In the genomic region with DNA sequence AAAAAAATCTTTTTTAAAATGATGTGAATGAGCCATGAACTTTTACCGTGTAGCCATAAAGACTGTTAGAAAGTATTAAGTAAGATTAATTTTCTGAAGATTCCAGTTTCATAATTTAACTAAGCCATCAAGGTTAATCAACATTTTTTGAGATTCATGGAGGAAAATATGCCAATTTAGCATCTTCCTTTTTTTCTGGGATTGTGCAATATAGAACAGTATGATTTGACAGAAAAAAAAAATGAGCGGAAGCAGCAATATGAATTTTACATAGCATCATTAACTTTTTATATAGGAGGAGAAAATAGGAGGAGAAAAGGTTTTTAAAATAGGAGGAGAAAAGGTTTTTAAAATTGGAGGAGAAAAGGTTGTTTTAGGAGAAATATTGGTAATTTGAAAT, we compare ENCODE assay signal across 32 cellular contexts.
DNase-seq lines count a peak whose midpoint lies in the region; ATAC-seq, FAIRE-seq and TF ChIP-seq lines count a peak whose summit lies in the region.
"Had no signal": no experiment of that assay in that cellular context is flagged by ENCODE, and none has a peak within 500 bp of the region (broad histone marks: within the 10 kb centered on the region; RNA-seq: fewer than 3 reads in every experiment).

No MANE protein-coding gene starts in this region.

- TF ChIP-seq EP300 in HepG2 (IDR thresholded peaks at IDR 0.05; ENCODE audit: low read depth in 2 of 2, low read length in 2 of 2) (no peak), HepG2 (CRISPR knock-in tag; IDR thresholded peaks at IDR 0.05; ENCODE audit: borderline replicate concordance) (no peak), K562 (IDR thresholded peaks at IDR 0.05; ENCODE audit: low read length) (no peak)

- no peak overlapping the region for H3K9ac ChIP-seq in HepG2 (ENCODE audit: insufficient read depth, low read depth, low read length)
- no peak overlapping the region for H3K9ac ChIP-seq in IMR-90 (ENCODE audit: low read depth, low read length)
- H3K9ac ChIP-seq in K562 (ENCODE audit: insufficient read depth in 1 of 2, low read depth in 2 of 2, low read length in 2 of 2): no peak overlapping the region
- H3K9ac ChIP-seq: BLaER1; BLaER1 treated with 17β-estradiol and CSF1 and Interleukin-3, amounts not matched to agents 10 nM and 100 nM had no signal

- FAIRE-seq in HepG2 (lab: Jason Lieb, UNC): no peak
- no peak for FAIRE-seq in K562 (lab: Jason Lieb, UNC)
- FAIRE-seq: A549, D721Med had no signal

- no peak overlapping the region for H2BK5ac ChIP-seq in IMR-90 (ENCODE audit: low read depth, low read length, poor library complexity, severe bottlenecking)

- no peak overlapping the region for H3K14ac ChIP-seq in IMR-90 (replicated peaks; ENCODE audit: low read depth, low read length)

- H3K79me1 ChIP-seq in IMR-90 (ENCODE audit: low read depth in 1 of 2, low read length in 2 of 2): no peaks in the 10 kb centered on the region

- DNase-seq in HepG2 (ENCODE audit: low spot score) (no peak), right lobe of liver (no peak), IMR-90 (no peak), K562 (ENCODE audit: extremely low read depth in 1 of 4, low spot score in 3 of 4) (no peak), NCI-H1417 treated with DMSO at 0.1 percent for 48 hours (lab: John Stamatoyannopoulos, UW) (no peak), DMS53 treated with DMSO at 0.1 percent for 48 hours (lab: John Stamatoyannopoulos, UW; ENCODE audit: unreplicated experiment) (no peak)
- DNase-seq: 8988T; ACHN; AML-193; BE2C; C1 segment of cervical spinal cord; Caco-2; Calu3; CD4-positive, alpha-beta memory T cell; CD4-positive, alpha-beta T cell; CD4-positive, CD25-positive, alpha-beta regulatory T cell; CD8-positive, alpha-beta memory T cell; CD8-positive, alpha-beta T cell; COR-L47; DMS 273 treated with DMSO at 0.1 percent for 48 hours; DMS153; DMS53; DMS79; DMS79 treated with DMSO at 0.1 percent for 48 hours; DND-41; EL had no signal

- no peak overlapping the region for H4K5ac ChIP-seq in IMR-90 (ENCODE audit: low read depth, low read length)

- H2AK9ac ChIP-seq in IMR-90 (replicated peaks; ENCODE audit: low read depth, low read length, poor library complexity): no peak overlapping the region

- in situ Hi-C loops in HepG2 (cut with HindIII; ENCODE audit: extremely low pct_ligation_motif_present, low pct_unique_long_range_greater_than_20kb): no loop called here
- in situ Hi-C loops in IMR-90 (cut with MboI; ENCODE audit: low sequenced_read_pairs): no loop called here
- in situ Hi-C loops in K562 (cut with MboI): no loop called here

- BruUV-seq in HepG2 (replicated peaks; lab: Mats Ljungman, UMichigan): no TSS peak
- no TSS peak for BruUV-seq in IMR-90 (replicated peaks; lab: Mats Ljungman, UMichigan)
- BruUV-seq in K562 (replicated peaks; lab: Mats Ljungman, UMichigan): no TSS peak

- no peak overlapping the region for H4K8ac ChIP-seq in IMR-90 (ENCODE audit: low read depth in 2 of 2, low read length in 2 of 2)

- no peak overlapping the region for H3K23ac ChIP-seq in IMR-90 (ENCODE audit: low read depth, low read length)

- no peaks in the 10 kb centered on the region for H3K9me3 ChIP-seq in HepG2 (ENCODE audit: low read length)
- no peaks in the 10 kb centered on the region for H3K9me3 ChIP-seq in right lobe of liver
- no peaks in the 10 kb centered on the region for H3K9me3 ChIP-seq in IMR-90 (ENCODE audit: control insufficient read depth, insufficient read depth, low read length)
- H3K9me3 ChIP-seq in K562 (replicated peaks; ENCODE audit: control insufficient read depth, insufficient read depth, low read depth, low read length): no peaks in the 10 kb centered on the region
- H3K9me3 ChIP-seq: A549; BE2C; BLaER1; BLaER1 treated with 17β-estradiol and CSF1 and Interleukin-3, amounts not matched to agents 10 nM and 100 nM; Caco-2 had no signal

- no peaks in the 10 kb centered on the region for H3K79me2 ChIP-seq in HepG2 (ENCODE audit: insufficient read depth, low read length)
- H3K79me2 ChIP-seq in K562 (ENCODE audit: control insufficient read depth, insufficient read depth, low read length): no peaks in the 10 kb centered on the region

- no peak overlapping the region for H2BK20ac ChIP-seq in IMR-90 (ENCODE audit: low read depth, low read length)

- POLR2A ChIA-PET in HepG2 (lab: Yijun Ruan, JAX) (no interaction called here), IMR-90 (lab: Charles Lee; ENCODE audit: unreplicated experiment) (no interaction called here), K562 (lab: Yijun Ruan, JAX) (no interaction called here)

- H2BK15ac ChIP-seq in IMR-90 (ENCODE audit: low read depth, low read length): no peak overlapping the region

- H3K4me2 ChIP-seq in HepG2 (ENCODE audit: low read depth, low read length) (no peak overlapping the region), IMR-90 (ENCODE audit: low read depth, low read length) (no peak overlapping the region), K562 (ENCODE audit: insufficient read depth, low read length) (no peak overlapping the region)
- H3K4me2 ChIP-seq: A549; BLaER1; BLaER1 treated with 17β-estradiol and CSF1 and Interleukin-3, amounts not matched to agents 10 nM and 100 nM had no signal

- ATAC-seq in HepG2 (no peak), right lobe of liver (no peak), IMR-90 (ENCODE audit: low read depth) (no peak), K562 (no peak)
- ATAC-seq: A549; CD8-positive, alpha-beta T cell had no signal

- no peak overlapping the region for H3K18ac ChIP-seq in IMR-90 (ENCODE audit: low read depth, low read length)

- H3K27ac ChIP-seq in HepG2 (ENCODE audit: extremely low read length, insufficient read depth, low read length) (no peak overlapping the region), right lobe of liver (no peak overlapping the region), IMR-90 (ENCODE audit: insufficient read depth, low read length) (no peak overlapping the region), K562 (ENCODE audit: extremely low read depth, low read depth, low read length) (no peak overlapping the region)
- H3K27ac ChIP-seq: 22Rv1; A549; BLaER1; BLaER1 treated with 17β-estradiol and CSF1 and Interleukin-3, amounts not matched to agents 10 nM and 100 nM; C4-2B had no signal

- dilution Hi-C loops in IMR-90 (cut with HindIII; ENCODE audit: low sequenced_read_pairs, unreplicated experiment): no loop called here

- no peak overlapping the region for H3K56ac ChIP-seq in IMR-90 (ENCODE audit: extremely low read depth, insufficient read depth, low read length)

- WGBS in HepG2 (ENCODE audit: low lambda C conversion rate): 51% methylated on average over 2 of the region's 2 CpGs
- 87% methylated on average over 2 of the region's 2 CpGs for WGBS in right lobe of liver (ENCODE audit: insufficient coverage, low coverage, low lambda C conversion rate, missing lambda C conversion rate)
- no CpG with 5 or more reads among the region's 2 CpGs for WGBS in IMR-90 (ENCODE audit: extremely low coverage in 2 of 2, insufficient read length in 1 of 2), 2 experiments
- WGBS in K562 (ENCODE audit: insufficient coverage, low coverage, missing lambda C conversion rate): 53% methylated on average over 2 of the region's 2 CpGs

- no peaks in the 10 kb centered on the region for H4K20me1 ChIP-seq in HepG2 (ENCODE audit: insufficient read depth, low read length)
- no peaks in the 10 kb centered on the region for H4K20me1 ChIP-seq in IMR-90 (ENCODE audit: insufficient read depth, low read length)
- no peaks in the 10 kb centered on the region for H4K20me1 ChIP-seq in K562 (replicated peaks; ENCODE audit: control insufficient read depth, insufficient read depth, low read length)
- H4K20me1 ChIP-seq: BLaER1; BLaER1 treated with 17β-estradiol and CSF1 and Interleukin-3, amounts not matched to agents 10 nM and 100 nM had no signal

- no peak overlapping the region for H2AFZ ChIP-seq in HepG2 (ENCODE audit: low read length)
- H2AFZ ChIP-seq in IMR-90 (replicated peaks; ENCODE audit: low read length, poor library complexity): no peak overlapping the region
- no peak overlapping the region for H2AFZ ChIP-seq in K562 (ENCODE audit: low read depth, low read length)

- no peaks in the 10 kb centered on the region for H3K36me3 ChIP-seq in HepG2 (replicated peaks in 1 of 2; ENCODE audit: control insufficient read depth in 1 of 2, insufficient read depth in 2 of 2, low read length in 2 of 2)
- no peaks in the 10 kb centered on the region for H3K36me3 ChIP-seq in right lobe of liver
- no peaks in the 10 kb centered on the region for H3K36me3 ChIP-seq in IMR-90 (ENCODE audit: control insufficient read depth, insufficient read depth, low read length)
- H3K36me3 ChIP-seq in K562 (ENCODE audit: control insufficient read depth, insufficient read depth, low read length): no peaks in the 10 kb centered on the region
- H3K36me3 ChIP-seq: BE2C; BLaER1; BLaER1 treated with 17β-estradiol and CSF1 and Interleukin-3, amounts not matched to agents 10 nM and 100 nM had no signal

- no peak overlapping the region for H3K4me3 ChIP-seq in HepG2 (replicated peaks in 1 of 3; ENCODE audit: insufficient read depth in 1 of 3, low read depth in 2 of 3, low read length in 3 of 3)
- H3K4me3 ChIP-seq in right lobe of liver: no peak overlapping the region
- H3K4me3 ChIP-seq in IMR-90 (ENCODE audit: insufficient read depth, low read depth, low read length): no peak overlapping the region
- H3K4me3 ChIP-seq in K562: no peak overlapping the region
- H3K4me3 ChIP-seq: A549; BLaER1; BLaER1 treated with 17β-estradiol and CSF1 and Interleukin-3, amounts not matched to agents 10 nM and 100 nM had no signal

- no peaks in the 10 kb centered on the region for H3K9me1 ChIP-seq in IMR-90 (ENCODE audit: insufficient read depth, low read length)
- H3K9me1 ChIP-seq in K562 (ENCODE audit: control insufficient read depth, insufficient read depth, low read length): no peaks in the 10 kb centered on the region

- TF ChIP-seq CTCF in HepG2 (CRISPR knock-in tag; IDR thresholded peaks at IDR 0.05) (no peak), right lobe of liver (IDR thresholded peaks at IDR 0.05) (no peak), IMR-90 (conservative IDR thresholded peaks at IDR 0.05; ENCODE audit: low read depth, low read length) (no peak), K562 (IDR thresholded peaks at IDR 0.05 in 2 of 3, conservative IDR thresholded peaks at IDR 0.05 in 1 of 3; ENCODE audit: insufficient read depth in 2 of 3, low read depth in 1 of 3, low read length in 3 of 3) (no peak)

- TF ChIP-seq POLR2A in HepG2 (IDR thresholded peaks at IDR 0.05; ENCODE audit: insufficient read depth in 1 of 2, low read depth in 2 of 2, low read length in 2 of 2) (no peak), right lobe of liver (IDR thresholded peaks at IDR 0.05) (no peak), IMR-90 (IDR thresholded peaks at IDR 0.05; ENCODE audit: low read depth, low read length) (no peak), K562 (conservative IDR thresholded peaks at IDR 0.05) (no peak)

- H3K4me1 ChIP-seq in HepG2 (ENCODE audit: insufficient read depth, low read length) (no peaks in the 10 kb centered on the region), right lobe of liver (no peaks in the 10 kb centered on the region), IMR-90 (ENCODE audit: control insufficient read depth, insufficient read depth, low read length) (no peaks in the 10 kb centered on the region), K562 (replicated peaks in 1 of 2; ENCODE audit: control insufficient read depth in 2 of 2, insufficient read depth in 2 of 2, low read length in 2 of 2) (no peaks in the 10 kb centered on the region)
- H3K4me1 ChIP-seq: A549; BE2C; BLaER1; BLaER1 treated with 17β-estradiol and CSF1 and Interleukin-3, amounts not matched to agents 10 nM and 100 nM; Caco-2 had no signal

- no peak overlapping the region for H3K4ac ChIP-seq in IMR-90 (ENCODE audit: low read depth, low read length)

- CTCF ChIA-PET in HepG2 (lab: Yijun Ruan, JAX; ENCODE audit: low intra/inter-chr PET ratio, low total read pairs): no interaction called here
- CTCF ChIA-PET in IMR-90 (lab: Yijun Ruan, JAX): no interaction called here
- CTCF ChIA-PET in K562 (lab: Yijun Ruan, JAX; ENCODE audit: low intra/inter-chr PET ratio): no interaction called here

- TF ChIP-seq RAD21 in HepG2 (CRISPR knock-in tag; IDR thresholded peaks at IDR 0.05) (no peak), IMR-90 (IDR thresholded peaks at IDR 0.05; ENCODE audit: low read length) (no peak), K562 (CRISPR knock-in tag; conservative IDR thresholded peaks at IDR 0.05 in 1 of 2, IDR thresholded peaks at IDR 0.05 in 1 of 2) (no peak)

- no peak overlapping the region for H2BK120ac ChIP-seq in IMR-90 (ENCODE audit: low read depth, low read length)

- intact Hi-C loops in HepG2 (cut with micrococcal nuclease; ENCODE audit: unreplicated experiment): no loop called here
- intact Hi-C loops in right lobe of liver (cut with DNase I): no loop called here
- intact Hi-C loops in IMR-90 (cut with micrococcal nuclease): no loop called here
- intact Hi-C loops in K562 (cut with micrococcal nuclease): no loop called here

- no peak overlapping the region for H4K91ac ChIP-seq in IMR-90 (ENCODE audit: insufficient read depth, low read depth, low read length)

- no peaks in the 10 kb centered on the region for H3K27me3 ChIP-seq in HepG2 (ENCODE audit: control insufficient read depth in 1 of 2, insufficient read depth in 2 of 2, low read length in 2 of 2)
- no peaks in the 10 kb centered on the region for H3K27me3 ChIP-seq in right lobe of liver
- no peaks in the 10 kb centered on the region for H3K27me3 ChIP-seq in IMR-90 (ENCODE audit: control insufficient read depth, insufficient read depth, low read length)
- no peaks in the 10 kb centered on the region for H3K27me3 ChIP-seq in K562 (ENCODE audit: control insufficient read depth in 2 of 2, insufficient read depth in 2 of 2, low read length in 2 of 2)
- H3K27me3 ChIP-seq: BE2C; BLaER1; BLaER1 treated with 17β-estradiol and CSF1 and Interleukin-3, amounts not matched to agents 10 nM and 100 nM had no signal

- no peak overlapping the region for H2AK5ac ChIP-seq in IMR-90 (ENCODE audit: low read depth, low read length)
